In the genomic region with DNA sequence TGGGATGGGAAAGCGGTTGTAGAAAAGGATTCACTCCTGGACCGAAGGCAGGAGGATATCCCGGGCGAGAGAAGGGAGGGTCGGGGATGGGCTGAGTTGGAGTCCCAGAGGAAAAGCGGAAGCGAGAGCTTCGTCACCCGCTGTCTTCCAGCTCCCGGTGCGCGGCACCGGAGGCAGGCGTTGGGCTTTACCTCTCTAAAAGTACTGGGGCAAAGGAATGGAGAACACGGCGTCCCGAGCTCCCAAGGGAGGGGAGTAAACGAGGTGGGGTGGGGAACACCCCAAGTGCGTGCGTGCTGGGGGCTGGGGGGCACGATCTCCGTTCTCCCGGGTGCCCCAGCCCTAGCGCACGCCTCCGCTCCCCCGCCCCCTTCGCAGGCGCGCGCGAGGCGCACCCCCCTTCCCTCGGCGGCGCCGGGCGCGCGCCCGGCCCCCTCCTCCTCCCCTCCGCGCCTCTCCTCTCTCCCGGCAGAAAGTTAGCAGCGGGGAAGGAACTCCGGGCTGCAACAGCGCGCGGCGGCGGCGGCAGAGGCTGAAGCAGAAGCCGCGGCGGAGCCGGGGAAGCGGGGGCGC, we compare ENCODE assay signal across 12 cellular contexts. TPM values are rescaled to one million over a fixed set of nuclear protein-coding genes. Genes with fewer than 3 reads are reported as not detected.
DNase-seq lines count a peak whose midpoint lies in the region; ATAC-seq and TF ChIP-seq lines count a peak whose summit lies in the region.
"Had no signal": no experiment of that assay in that cellular context is flagged by ENCODE, and none has a peak within 500 bp of the region (broad histone marks: within the 10 kb centered on the region; RNA-seq: fewer than 3 reads in every experiment).

HS3ST4 (plus strand) TSS at position 441 of the 573 bp plus-strand sequence.

- no peaks in the 10 kb centered on the region for H3K36me3 ChIP-seq in suprapubic skin

- CTCF ChIA-PET in activated naive CD4-positive, alpha-beta T cell treated with anti-CD3 and anti-CD28 coated beads, Interleukin-2, amount 10 ng/mL, durations not matched to agents 7 days and 5 days (lab: Charles Lee), result no interaction called here
- CTCF ChIA-PET in T-cell (lab: Charles Lee), result no interaction called here
- CTCF ChIA-PET in activated CD8-positive, alpha-beta T cell treated with anti-CD3 and anti-CD28 coated beads, Interleukin-2, amount 10 ng/mL, durations not matched to agents 7 days and 5 days (lab: Charles Lee), result no interaction called here

- peak within 1 kb of the TSS; percentile 50 for H3K4me3 ChIP-seq in suprapubic skin

- H3K4me1 ChIP-seq in suprapubic skin, result peaks cover 16% of the 10 kb centered on the region

- no peak within 1 kb of the TSS for H3K27ac Mint-ChIP-seq in activated naive CD4-positive, alpha-beta T cell treated with anti-CD3 and anti-CD28 coated beads, Interleukin-2, amount 10 ng/mL, durations not matched to agents 7 days and 5 days
- no peak within 1 kb of the TSS for H3K27ac Mint-ChIP-seq in activated naive CD4-positive, alpha-beta T cell treated with anti-CD3 and anti-CD28 coated beads, Interleukin-2, amount 50 U/mL, for 72 hours
- H3K27ac Mint-ChIP-seq in T-cell, result no peak within 1 kb of the TSS
- no peak within 1 kb of the TSS for H3K27ac Mint-ChIP-seq in activated CD8-positive, alpha-beta T cell treated with anti-CD3 and anti-CD28 coated beads, Interleukin-2, amount 10 ng/mL, durations not matched to agents 7 days and 5 days
- H3K27ac Mint-ChIP-seq: CD8-positive, alpha-beta T cell had no signal

- no peak for TF ChIP-seq EP300 in suprapubic skin (IDR thresholded peaks at IDR 0.05)

- POLR2A ChIA-PET in T-cell (lab: Charles Lee), result no interaction called here
- POLR2A ChIA-PET in activated CD8-positive, alpha-beta T cell treated with anti-CD3 and anti-CD28 coated beads, Interleukin-2, amount 10 ng/mL, durations not matched to agents 7 days and 5 days (lab: Charles Lee), result no interaction called here

- ATAC-seq in activated naive CD4-positive, alpha-beta T cell treated with anti-CD3 and anti-CD28 coated beads, Interleukin-2, amount 50 U/mL, for 72 hours, result no peak
- no peak for ATAC-seq in T-cell (replicated peaks in 1 of 4)
- ATAC-seq in activated CD8-positive, alpha-beta T cell treated with anti-CD3 and anti-CD28 coated beads, Interleukin-2, amount 10 ng/mL, durations not matched to agents 7 days and 5 days, result no peak
- ATAC-seq: CD8-positive, alpha-beta T cell had no signal

- no peak for TF ChIP-seq CTCF in suprapubic skin (IDR thresholded peaks at IDR 0.05)

- 0% methylated on average over 18 of the region's 58 CpGs for WGBS in suprapubic skin

- no peak for DNase-seq in activated naive CD4-positive, alpha-beta T cell treated with anti-CD3 and anti-CD28 coated beads, Interleukin-2, amount 10 ng/mL, durations not matched to agents 7 days and 5 days
- DNase-seq in activated naive CD4-positive, alpha-beta T cell treated with anti-CD3 and anti-CD28 coated beads, Interleukin-2, amount 50 U/mL, for 72 hours (ENCODE audit: low spot score in 2 of 2), result no peak
- DNase-seq in T-cell (no peak), islet precursor cell (peak; percentile 66), suprapubic skin (ENCODE audit: low spot score in 2 of 2) (no peak), GM19238 (ENCODE audit: insufficient read length, low spot score) (no peak), NCI-H446 (lab: John Stamatoyannopoulos, UW) (no peak)
- no peak for DNase-seq in activated CD8-positive, alpha-beta T cell treated with anti-CD3 and anti-CD28 coated beads, Interleukin-2, amount 10 ng/mL, durations not matched to agents 7 days and 5 days
- DNase-seq: activated effector memory CD4-positive, alpha-beta T cell treated with Interleukin-2 at 50 U/mL for 16 hours; CD8-positive, alpha-beta T cell; stimulated activated CD4-positive, alpha-beta T cell treated with anti-CD3 and anti-CD28 coated beads, Interleukin-4, amount 100 ng/mL, for 1 hour had no signal

- H3K4me1 Mint-ChIP-seq in activated naive CD4-positive, alpha-beta T cell treated with anti-CD3 and anti-CD28 coated beads, Interleukin-2, amount 10 ng/mL, durations not matched to agents 7 days and 5 days, result peaks cover 3% of the 10 kb centered on the region
- peaks cover 5 to 15% (median 14%) of the 10 kb centered on the region in 3 donors for H3K4me1 Mint-ChIP-seq in T-cell
- peaks cover 3% of the 10 kb centered on the region for H3K4me1 Mint-ChIP-seq in activated CD8-positive, alpha-beta T cell treated with anti-CD3 and anti-CD28 coated beads, Interleukin-2, amount 10 ng/mL, durations not matched to agents 7 days and 5 days (ENCODE audit: low read depth)

- H3K9me3 ChIP-seq in suprapubic skin, result no peaks in the 10 kb centered on the region

- peak within 1 kb of the TSS; percentile 21 for H3K4me3 Mint-ChIP-seq in activated naive CD4-positive, alpha-beta T cell treated with anti-CD3 and anti-CD28 coated beads, Interleukin-2, amount 10 ng/mL, durations not matched to agents 7 days and 5 days
- peak within 1 kb of the TSS in 2 of 3 donors; percentile 39 to 73 for H3K4me3 Mint-ChIP-seq in T-cell
- H3K4me3 Mint-ChIP-seq in activated CD8-positive, alpha-beta T cell treated with anti-CD3 and anti-CD28 coated beads, Interleukin-2, amount 10 ng/mL, durations not matched to agents 7 days and 5 days, result no peak within 1 kb of the TSS
- H3K4me3 Mint-ChIP-seq: CD8-positive, alpha-beta T cell had no signal

- TF ChIP-seq POLR2A in suprapubic skin (IDR thresholded peaks at IDR 0.05), result no peak

- no peak within 1 kb of the TSS for H3K27ac ChIP-seq in suprapubic skin
- H3K27ac ChIP-seq: RWPE1 had no signal

- no peaks in the 10 kb centered on the region for H3K9me3 Mint-ChIP-seq in activated naive CD4-positive, alpha-beta T cell treated with anti-CD3 and anti-CD28 coated beads, Interleukin-2, amount 10 ng/mL, durations not matched to agents 7 days and 5 days
- no peaks in the 10 kb centered on the region for H3K9me3 Mint-ChIP-seq in activated naive CD4-positive, alpha-beta T cell treated with anti-CD3 and anti-CD28 coated beads, Interleukin-2, amount 50 U/mL, for 72 hours
- H3K9me3 Mint-ChIP-seq in T-cell, result no peaks in the 10 kb centered on the region
- H3K9me3 Mint-ChIP-seq in activated CD8-positive, alpha-beta T cell treated with anti-CD3 and anti-CD28 coated beads, Interleukin-2, amount 10 ng/mL, durations not matched to agents 7 days and 5 days (ENCODE audit: insufficient read depth), result no peaks in the 10 kb centered on the region
- H3K9me3 Mint-ChIP-seq: CD8-positive, alpha-beta T cell had no signal

- H3K36me3 Mint-ChIP-seq in activated naive CD4-positive, alpha-beta T cell treated with anti-CD3 and anti-CD28 coated beads, Interleukin-2, amount 10 ng/mL, durations not matched to agents 7 days and 5 days, result no peaks in the 10 kb centered on the region
- peaks cover 0 to 18% of the 10 kb centered on the region in 2 donors for H3K36me3 Mint-ChIP-seq in activated naive CD4-positive, alpha-beta T cell treated with anti-CD3 and anti-CD28 coated beads, Interleukin-2, amount 50 U/mL, for 72 hours
- H3K36me3 Mint-ChIP-seq in T-cell, result no peaks in the 10 kb centered on the region
- no peaks in the 10 kb centered on the region for H3K36me3 Mint-ChIP-seq in activated CD8-positive, alpha-beta T cell treated with anti-CD3 and anti-CD28 coated beads, Interleukin-2, amount 10 ng/mL, durations not matched to agents 7 days and 5 days (ENCODE audit: low read depth)
- H3K36me3 Mint-ChIP-seq: CD8-positive, alpha-beta T cell had no signal

- peaks cover 74% of the 10 kb centered on the region for H3K27me3 Mint-ChIP-seq in activated naive CD4-positive, alpha-beta T cell treated with anti-CD3 and anti-CD28 coated beads, Interleukin-2, amount 10 ng/mL, durations not matched to agents 7 days and 5 days
- H3K27me3 Mint-ChIP-seq in T-cell, result peaks cover 54 to 70% of the 10 kb centered on the region in 2 donors
- H3K27me3 Mint-ChIP-seq in activated CD8-positive, alpha-beta T cell treated with anti-CD3 and anti-CD28 coated beads, Interleukin-2, amount 10 ng/mL, durations not matched to agents 7 days and 5 days (ENCODE audit: low read depth), result peaks cover 52% of the 10 kb centered on the region

- peaks cover 72% of the 10 kb centered on the region for H3K27me3 ChIP-seq in suprapubic skin

RNA-seq across cellular contexts. Expression of gene HS3ST4, which starts in this region (rescaled TPM):
- not detected for total RNA-seq in activated naive CD4-positive, alpha-beta T cell treated with anti-CD3 and anti-CD28 coated beads, Interleukin-2, amount 50 U/mL, for 72 hours
- total RNA-seq in T-cell (not detected), suprapubic skin (1 to 10 TPM in 1 of 4 donors, under 1 TPM in 2, not detected in 1; 0.49 to 1.4 (median 0.64) TPM)
- not detected for total RNA-seq in activated CD8-positive, alpha-beta T cell treated with anti-CD3 and anti-CD28 coated beads, Interleukin-2, amount 10 ng/mL, durations not matched to agents 7 days and 5 days
- total RNA-seq: CD8-positive, alpha-beta T cell had no signal
